Comparison of ENCODE assay signal across 8 cellular contexts in genomic region chr2:127508621-127509034, GRCh38. TPM values are rescaled to one million over a fixed set of nuclear protein-coding genes. Genes with fewer than 3 reads are reported as not detected.
DNase-seq lines count a peak whose midpoint lies in the region; ATAC-seq, FAIRE-seq and TF ChIP-seq lines count a peak whose summit lies in the region.

No MANE protein-coding gene starts in this region.

- DNase-seq in AG08395 (ENCODE audit: low spot score) (peak; percentile 98), NCI-H345 treated with DMSO at 0.1 percent for 48 hours (lab: John Stamatoyannopoulos, UW; ENCODE audit: unreplicated experiment) (peak; percentile 16), body of pancreas (peak; percentile 55 to 71 (median 66)), NCI-H128 (lab: John Stamatoyannopoulos, UW; ENCODE audit: unreplicated experiment) (no peak), NCI-H1930 (lab: John Stamatoyannopoulos, UW) (no peak)

- H3K4me3 Mint-ChIP-seq in stimulated activated naive CD8-positive, alpha-beta T cell treated with anti-CD3 and anti-CD28 coated beads, Interleukin-15, Interleukin-2, amounts not matched to agents 100 ng/mL and 50 ng/mL, for 24 hours = no peak overlapping the region

- FAIRE-seq in islet of Langerhans (lab: Jason Lieb, UNC) = peak; percentile 74

- peaks cover 0 to 16% of the 10 kb centered on the region in 2 donors for H3K36me3 ChIP-seq in body of pancreas (replicated peaks in 1 of 2; ENCODE audit: insufficient read depth in 1 of 2, low read depth in 2 of 2)

- H3K4me1 Mint-ChIP-seq in stimulated activated naive CD8-positive, alpha-beta T cell treated with anti-CD3 and anti-CD28 coated beads, Interleukin-15, Interleukin-2, amounts not matched to agents 100 ng/mL and 50 ng/mL, for 24 hours (ENCODE audit: low read depth) = peaks cover 62% of the 10 kb centered on the region

- H3K36me3 Mint-ChIP-seq in stimulated activated naive CD8-positive, alpha-beta T cell treated with anti-CD3 and anti-CD28 coated beads, Interleukin-15, Interleukin-2, amounts not matched to agents 100 ng/mL and 50 ng/mL, for 24 hours (ENCODE audit: low read depth) = peaks cover 66% of the 10 kb centered on the region

- H3K27me3 ChIP-seq in body of pancreas = no peaks in the 10 kb centered on the region

- H3K4me1 ChIP-seq in body of pancreas = peaks cover 22% of the 10 kb centered on the region

- H3K27me3 Mint-ChIP-seq in stimulated activated naive CD8-positive, alpha-beta T cell treated with anti-CD3 and anti-CD28 coated beads, Interleukin-15, Interleukin-2, amounts not matched to agents 100 ng/mL and 50 ng/mL, for 24 hours = no peaks in the 10 kb centered on the region

- H3K4me3 ChIP-seq in body of pancreas = no peak overlapping the region

- no peaks in the 10 kb centered on the region for H3K9me3 ChIP-seq in body of pancreas

- TF ChIP-seq POLR2A in body of pancreas (IDR thresholded peaks at IDR 0.05) = no peak

- WGBS in body of pancreas, 2 donors = 12 to 15% methylated on average over 3 of the region's 3 CpGs

- ATAC-seq in GM19463 (IDR thresholded peaks at IDR 0.05; ENCODE audit: unreplicated experiment) = peak; percentile 60
- ATAC-seq in body of pancreas = peak; percentile 88

- H3K9me3 Mint-ChIP-seq in stimulated activated naive CD8-positive, alpha-beta T cell treated with anti-CD3 and anti-CD28 coated beads, Interleukin-15, Interleukin-2, amounts not matched to agents 100 ng/mL and 50 ng/mL, for 24 hours = no peaks in the 10 kb centered on the region

- peak overlapping the region; percentile 60 for H3K27ac Mint-ChIP-seq in stimulated activated naive CD8-positive, alpha-beta T cell treated with anti-CD3 and anti-CD28 coated beads, Interleukin-15, Interleukin-2, amounts not matched to agents 100 ng/mL and 50 ng/mL, for 24 hours

- H3K27ac ChIP-seq in body of pancreas = peak overlapping the region in 2 of 4 donors; percentile 2

- no peak for TF ChIP-seq CTCF in body of pancreas (IDR thresholded peaks at IDR 0.05)

- intact Hi-C loops in body of pancreas (cut with DNase I) = no loop called here

RNA-seq across cellular contexts. Expression of gene IWS1, which starts 17.7 kb away (rescaled TPM):
- 10 to 100 TPM; 25.9 to 26.7 TPM for total RNA-seq in body of pancreas

RNA-seq across cellular contexts. Expression of gene MYO7B, which starts 26.9 kb away (rescaled TPM):
- 1 to 10 TPM in 1 of 2 donors, under 1 TPM in 1; 0.33 to 1.8 TPM for total RNA-seq in body of pancreas

Comparison
In these comparisons a context has a peak if more than half of its experiments do, and no peak if none do; other contexts are left out.
1. DNase-seq: peak in AG08395 (single experiment), NCI-H345 treated with DMSO at 0.1 percent for 48 hours (single experiment) and body of pancreas (4 of 4); none in NCI-H128 (single experiment) and NCI-H1930 (0 of 2).